ENCODE assay signal across 23 cellular contexts in the genomic region with DNA sequence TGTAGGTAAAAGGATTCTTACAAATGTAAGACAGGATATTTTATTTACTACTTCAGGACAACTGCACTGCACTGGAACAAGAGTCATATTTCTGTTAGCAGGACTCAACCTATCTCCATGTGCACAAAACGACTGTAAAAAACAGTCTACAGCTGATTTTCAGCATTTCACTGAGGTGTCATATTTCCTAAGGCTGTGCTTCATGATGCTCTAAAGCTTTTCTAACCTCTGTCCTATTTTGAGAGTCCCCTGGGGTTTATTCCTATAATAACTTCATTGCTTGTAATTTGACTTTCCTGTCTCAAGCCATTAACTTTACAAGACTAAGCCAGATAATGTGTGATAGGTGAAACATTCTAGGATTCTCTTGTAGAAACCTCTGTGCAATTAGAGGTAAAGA.
DNase-seq lines count a peak whose midpoint lies in the region; ATAC-seq and TF ChIP-seq lines count a peak whose summit lies in the region.
"Had no signal": no experiment of that assay in that cellular context is flagged by ENCODE, and none has a peak within 500 bp of the region (broad histone marks: within the 10 kb centered on the region; RNA-seq: fewer than 3 reads in every experiment).

No MANE protein-coding gene starts in this region.

- H3K36me3 Mint-ChIP-seq in T-helper 2 cell treated with Interferon-gamma antibody and Interleukin-4, amounts not matched to agents 5 μg/mL and 100 μg/mL, for 36 hours (ENCODE audit: low read depth), result no peaks in the 10 kb centered on the region
- H3K36me3 Mint-ChIP-seq: activated CD8-positive, alpha-beta memory T cell treated with anti-CD3 and anti-CD28 coated beads, Interleukin-2, amount 10 ng/mL, durations not matched to agents 7 days and 5 days; naive B cell; WTC11 had no signal

- TF ChIP-seq CTCF in AG09309 (IDR thresholded peaks at IDR 0.05; ENCODE audit: control insufficient read depth, insufficient read depth, low read depth, low read length, missing control alignments), result no peak
- no peak for TF ChIP-seq CTCF in cardiac fibroblast (IDR thresholded peaks at IDR 0.05; ENCODE audit: low read depth, low read length)

- H3K4me3 Mint-ChIP-seq in T-helper 2 cell treated with Interferon-gamma antibody and Interleukin-4, amounts not matched to agents 5 μg/mL and 100 μg/mL, for 36 hours, result no peak overlapping the region
- H3K4me3 Mint-ChIP-seq: activated CD8-positive, alpha-beta memory T cell treated with anti-CD3 and anti-CD28 coated beads, Interleukin-2, amount 10 ng/mL, durations not matched to agents 7 days and 5 days; activated naive CD4-positive, alpha-beta T cell treated with anti-CD3 and anti-CD28 coated beads for 36 hours; activated T-cell treated with anti-CD3 and anti-CD28 coated beads, Interleukin-2, amount 50 U/mL, for 72 hours; B cell; naive B cell; WTC11 had no signal

- no peaks in the 10 kb centered on the region for H3K36me3 ChIP-seq in Karpas-422 (ENCODE audit: insufficient read depth, low read length)
- H3K36me3 ChIP-seq: ovary, transverse colon had no signal

- H3K4me1 ChIP-seq in Karpas-422 (ENCODE audit: low read length), result peaks cover 26% of the 10 kb centered on the region
- H3K4me1 ChIP-seq: transverse colon had no signal

- ATAC-seq in HG02884 (IDR thresholded peaks at IDR 0.05; ENCODE audit: unreplicated experiment) (no peak), HG02852 (IDR thresholded peaks at IDR 0.05; ENCODE audit: unreplicated experiment) (no peak)
- ATAC-seq: activated CD8-positive, alpha-beta memory T cell treated with anti-CD3 and anti-CD28 coated beads, Interleukin-2, amount 10 ng/mL, durations not matched to agents 7 days and 5 days; activated T-cell treated with anti-CD3 and anti-CD28 coated beads, Interleukin-2, amount 50 U/mL, for 72 hours; left ventricle myocardium superior; WTC11 had no signal

- no peaks in the 10 kb centered on the region for H3K9me3 Mint-ChIP-seq in T-helper 2 cell treated with Interferon-gamma antibody and Interleukin-4, amounts not matched to agents 5 μg/mL and 100 μg/mL, for 36 hours
- H3K9me3 Mint-ChIP-seq: activated naive CD4-positive, alpha-beta T cell treated with anti-CD3 and anti-CD28 coated beads for 36 hours; activated T-cell treated with anti-CD3 and anti-CD28 coated beads, Interleukin-2, amount 50 U/mL, for 72 hours; WTC11 had no signal

- no peak overlapping the region for H3K27ac Mint-ChIP-seq in T-helper 2 cell treated with Interferon-gamma antibody and Interleukin-4, amounts not matched to agents 5 μg/mL and 100 μg/mL, for 36 hours
- H3K27ac Mint-ChIP-seq: activated CD8-positive, alpha-beta memory T cell treated with anti-CD3 and anti-CD28 coated beads, Interleukin-2, amount 10 ng/mL, durations not matched to agents 7 days and 5 days; activated naive CD4-positive, alpha-beta T cell treated with anti-CD3 and anti-CD28 coated beads for 36 hours; activated T-cell treated with anti-CD3 and anti-CD28 coated beads, Interleukin-2, amount 50 U/mL, for 72 hours; B cell; naive B cell; WTC11 had no signal

- H3K27ac ChIP-seq in Karpas-422 (ENCODE audit: low read length), result no peak overlapping the region
- H3K27ac ChIP-seq: ovary, transverse colon had no signal

- H3K9ac ChIP-seq in Karpas-422 (ENCODE audit: low read length), result no peak overlapping the region

- H3K9me2 ChIP-seq in Karpas-422 (replicated peaks; ENCODE audit: insufficient read depth, low read length), result no peaks in the 10 kb centered on the region

- H4K20me1 ChIP-seq in Karpas-422 (ENCODE audit: insufficient read depth, low read depth, low read length), result no peaks in the 10 kb centered on the region

- H3K4me3 ChIP-seq in AG09309 (ENCODE audit: control insufficient read depth, low read depth, low read length), result no peak overlapping the region
- 0 out of 2 replicates have a peak overlapping the region, but pooled peaks have one; percentile 6 for H3K4me3 ChIP-seq in Karpas-422 (ENCODE audit: low read length)
- H3K4me3 ChIP-seq in cardiac fibroblast (replicated peaks in 1 of 2; ENCODE audit: low read depth in 2 of 2, low read length in 2 of 2), result no peak overlapping the region
- H3K4me3 ChIP-seq: ovary, smooth muscle cell, transverse colon had no signal

- no peak overlapping the region for H2AFZ ChIP-seq in Karpas-422 (ENCODE audit: low read length)

- H3K27me3 ChIP-seq in Karpas-422 (ENCODE audit: low read length), result 0 out of 2 replicates have a peak, but pooled peaks cover 3% of the 10 kb centered on the region
- H3K27me3 ChIP-seq: ovary, transverse colon had no signal

- H3K4me1 Mint-ChIP-seq in T-helper 2 cell treated with Interferon-gamma antibody and Interleukin-4, amounts not matched to agents 5 μg/mL and 100 μg/mL, for 36 hours (ENCODE audit: low read depth), result peaks cover 3% of the 10 kb centered on the region
- H3K4me1 Mint-ChIP-seq: activated CD8-positive, alpha-beta memory T cell treated with anti-CD3 and anti-CD28 coated beads, Interleukin-2, amount 10 ng/mL, durations not matched to agents 7 days and 5 days; B cell; naive B cell; WTC11 had no signal

- no peaks in the 10 kb centered on the region for H3K79me2 ChIP-seq in Karpas-422 (ENCODE audit: low read length)

- peak overlapping the region; percentile 53 for H3K4me2 ChIP-seq in Karpas-422 (ENCODE audit: low read depth, low read length, poor library complexity, severe bottlenecking)
- H3K4me2 ChIP-seq: smooth muscle cell had no signal

- DNase-seq in AG09309 (ENCODE audit: low read depth) (peak; percentile 8), Karpas-422 (peak; percentile 94), cardiac fibroblast (ENCODE audit: low read depth in 2 of 2) (peak; percentile 9 to 32), myocyte (ENCODE audit: low read depth) (peak; percentile 72), OCI-M2 (lab: John Stamatoyannopoulos, UW; ENCODE audit: unreplicated experiment) (no peak)
- no peak for DNase-seq in T-helper 2 cell treated with Interferon-gamma antibody and Interleukin-4, amounts not matched to agents 5 μg/mL and 100 μg/mL, for 36 hours (ENCODE audit: low spot score)
- DNase-seq: activated CD8-positive, alpha-beta memory T cell treated with anti-CD3 and anti-CD28 coated beads, Interleukin-2, amount 10 ng/mL, durations not matched to agents 7 days and 5 days; activated naive CD4-positive, alpha-beta T cell treated with anti-CD3 and anti-CD28 coated beads for 36 hours; activated T-cell treated with anti-CD3 and anti-CD28 coated beads, Interleukin-2, amount 50 U/mL, for 72 hours; amniotic stem cell; cortex of kidney; left ventricle myocardium superior; MM.1S; naive B cell; NCI-H524 treated with DMSO at 0.1 percent for 48 hours; ovary; SIG-M5; transverse colon had no signal

- no peaks in the 10 kb centered on the region for H3K9me3 ChIP-seq in Karpas-422 (ENCODE audit: low read length)
- H3K9me3 ChIP-seq: ovary, transverse colon had no signal

- peaks cover 9% of the 10 kb centered on the region for H3K27me3 Mint-ChIP-seq in T-helper 2 cell treated with Interferon-gamma antibody and Interleukin-4, amounts not matched to agents 5 μg/mL and 100 μg/mL, for 36 hours (ENCODE audit: low read depth)

Comparison
In these comparisons a context has a peak if more than half of its experiments do, and no peak if none do; other contexts are left out.
1. DNase-seq: peak in AG09309 (single experiment), Karpas-422 (single experiment), cardiac fibroblast (2 of 2) and myocyte (single experiment); none in T-helper 2 cell treated with Interferon-gamma antibody and Interleukin-4, amounts not matched to agents 5 μg/mL and 100 μg/mL, for 36 hours (single experiment) and OCI-M2 (single experiment).